8 cellular contexts compared by ENCODE assay signal in the genomic region with DNA sequence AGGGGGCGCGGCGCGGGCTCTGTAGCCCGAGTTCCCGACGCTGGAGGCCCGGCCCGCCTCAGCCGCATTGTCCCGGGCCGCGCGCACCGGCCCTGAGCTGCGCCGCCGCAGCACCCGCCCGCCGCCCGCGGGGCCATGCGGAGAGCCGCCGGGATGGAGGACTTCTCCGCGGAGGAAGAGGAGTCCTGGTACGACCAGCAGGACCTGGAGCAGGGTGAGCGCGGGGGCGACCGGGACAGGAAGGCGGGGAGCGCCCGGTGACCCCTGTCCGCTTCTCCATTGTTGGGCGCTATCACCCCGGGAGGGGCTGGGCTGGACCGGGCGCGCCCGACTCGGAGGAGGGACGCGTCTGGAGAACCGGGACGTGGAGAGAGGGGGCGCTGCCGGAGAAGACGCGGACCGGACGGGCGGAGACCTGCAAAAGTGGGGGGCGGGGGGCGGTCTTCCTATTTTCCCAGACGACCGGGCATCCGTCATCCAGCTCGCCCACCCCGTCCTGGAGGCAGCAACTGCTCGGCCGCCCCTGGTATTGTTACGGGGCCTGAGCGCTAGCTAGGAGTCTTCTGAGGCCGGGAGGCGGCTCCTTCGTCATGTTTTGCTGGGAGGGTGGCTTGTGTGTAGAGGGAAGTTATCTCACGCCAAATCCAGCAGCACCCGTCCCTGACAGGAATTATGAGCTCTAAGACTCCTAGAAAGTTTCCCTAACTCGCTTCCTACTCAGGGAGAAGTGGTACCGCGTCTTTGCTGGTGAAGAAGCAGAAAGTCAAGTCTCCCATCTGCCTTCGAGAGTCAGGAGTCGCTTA. TPM values are rescaled to one million over a fixed set of nuclear protein-coding genes. Genes with fewer than 3 reads are reported as not detected.
DNase-seq lines count a peak whose midpoint lies in the region; ATAC-seq and TF ChIP-seq lines count a peak whose summit lies in the region.

No MANE protein-coding gene starts in this region.

- H3K27me3 ChIP-seq in PC-3 (ENCODE audit: low read length) = no peaks in the 10 kb centered on the region
- H3K27me3 ChIP-seq in body of pancreas = no peaks in the 10 kb centered on the region
- no peaks in the 10 kb centered on the region for H3K27me3 ChIP-seq in iPS DF 6.9 (ENCODE audit: control insufficient read depth, insufficient read depth, low read length)
- H3K27me3 ChIP-seq in prostate gland (replicated peaks; ENCODE audit: insufficient read depth) = no peaks in the 10 kb centered on the region

- TSS peak; percentile 99 for BruUV-seq in PC-3 (replicated peaks; lab: Mats Ljungman, UMichigan)

- no peaks in the 10 kb centered on the region for H3K36me3 ChIP-seq in PC-3 (ENCODE audit: low read depth, low read length)
- no peaks in the 10 kb centered on the region for H3K36me3 ChIP-seq in body of pancreas (replicated peaks in 1 of 2; ENCODE audit: insufficient read depth in 1 of 2, low read depth in 2 of 2)
- H3K36me3 ChIP-seq in iPS DF 6.9 (ENCODE audit: control insufficient read depth, insufficient read depth, low read length) = no peaks in the 10 kb centered on the region
- H3K36me3 ChIP-seq in prostate gland = no peaks in the 10 kb centered on the region

- H3K27ac ChIP-seq in PC-3 (ENCODE audit: low read length) (peak overlapping the region; percentile 17), body of pancreas (peak overlapping the region; percentile 76 to 87 (median 86)), iPS DF 6.9 (ENCODE audit: low read length) (no peak overlapping the region), prostate gland (peak overlapping the region; percentile 90 to 91)

- 3% methylated on average over 74 of the region's 76 CpGs; no CpG with 5 or more reads in 1 of the 2 donors for WGBS in body of pancreas, 2 donors
- no CpG with 5 or more reads among the region's 76 CpGs for WGBS in iPS DF 6.9 (ENCODE audit: insufficient coverage, insufficient read length)
- under 1% methylated on average over 58 of the region's 76 CpGs for WGBS in prostate gland

- peak in 2 of 3 donors; percentile 55 to 59 for TF ChIP-seq POLR2A in body of pancreas (IDR thresholded peaks at IDR 0.05)
- TF ChIP-seq POLR2A in prostate gland (IDR thresholded peaks at IDR 0.05) = no peak

- peak overlapping the region; percentile 59 for H3K9ac ChIP-seq in PC-3 (ENCODE audit: low read length)

- intact Hi-C loops in PC-3 (cut with micrococcal nuclease) (loop anchor here (1.0 to 2.0 kb wide), 3 partner anchors 21 to 47 kb away; no protein-coding TSS in a partner anchor), body of pancreas (cut with DNase I) (no loop called here), prostate gland (cut with DNase I) (no loop called here)

- peaks cover 20% of the 10 kb centered on the region for H3K4me1 ChIP-seq in PC-3 (ENCODE audit: insufficient read depth, low read length)
- H3K4me1 ChIP-seq in body of pancreas = peaks cover 56% of the 10 kb centered on the region
- H3K4me1 ChIP-seq in iPS DF 6.9 (ENCODE audit: control insufficient read depth, insufficient read depth, low read length) = peaks cover 4% of the 10 kb centered on the region
- no peaks in the 10 kb centered on the region for H3K4me1 ChIP-seq in prostate gland (replicated peaks)

- peak overlapping the region; percentile 81 for H2AFZ ChIP-seq in PC-3 (ENCODE audit: low read length)

- CTCF ChIA-PET in PC-3 (lab: Charles Lee) = interaction anchor here (0.6 to 2.0 kb wide), 8 partner anchors 11 to 35 kb away, joined by 3 to 14 read pairs (median 4); no protein-coding TSS in a partner anchor

- ATAC-seq in HG02981 (IDR thresholded peaks at IDR 0.05; ENCODE audit: unreplicated experiment) = peak; percentile 24
- ATAC-seq in PC-3 = peak; percentile 66
- peak; percentile 57 for ATAC-seq in body of pancreas

- peak; percentile 44 for DNase-seq in stimulated activated CD4-positive, alpha-beta T cell treated with anti-CD3 and anti-CD28 coated beads, Interleukin-15, amount 100 ng/mL, for 24 hours
- no peak for DNase-seq in stimulated activated CD4-positive, alpha-beta T cell treated with anti-CD3 and anti-CD28 coated beads, Interleukin-1b, Interleukin-23, amount 100 ng/mL, for 48 hours
- peak; percentile 60 for DNase-seq in PC-3
- DNase-seq in body of pancreas = peak; percentile 64 to 76 (median 73)
- DNase-seq in iPS DF 6.9 (ENCODE audit: low read depth, low spot score) = no peak
- DNase-seq in prostate gland (ENCODE audit: low spot score) = peak; percentile 83
- no peak for DNase-seq in GM13976 (ENCODE audit: low spot score)

- no peaks in the 10 kb centered on the region for H3K9me2 ChIP-seq in PC-3 (replicated peaks; ENCODE audit: low read length)

- H3K9me3 ChIP-seq in PC-3 (ENCODE audit: low read length) (no peaks in the 10 kb centered on the region), body of pancreas (no peaks in the 10 kb centered on the region), iPS DF 6.9 (ENCODE audit: control insufficient read depth, insufficient read depth, low read length) (no peaks in the 10 kb centered on the region), prostate gland (no peaks in the 10 kb centered on the region)

- POLR2A ChIA-PET in PC-3 (lab: Charles Lee; ENCODE audit: unreplicated experiment) = interaction anchor here (0.5 to 2.3 kb wide), 8 partner anchors 16 to 136 kb away, joined by 3 to 9 read pairs (median 4); a partner anchor contains a TSS

- peaks cover 29% of the 10 kb centered on the region for H3K79me2 ChIP-seq in PC-3 (ENCODE audit: low read length)

- H3F3A ChIP-seq in PC-3 (ENCODE audit: low read length, unreplicated experiment) = peaks cover 4% of the 10 kb centered on the region

- in situ Hi-C loops in GM13976 (cut with MboI; ENCODE audit: low sequenced_read_pairs, unreplicated experiment) = no loop called here

- H3K4me2 ChIP-seq in PC-3 (ENCODE audit: low read length) = peak overlapping the region; percentile 89

- H3K4me3 ChIP-seq in PC-3 (ENCODE audit: low read length) (peak overlapping the region; percentile 84), body of pancreas (peak overlapping the region; percentile 3 to 44), iPS DF 6.9 (ENCODE audit: low read length) (peak overlapping the region; percentile 92; the same call in 1 of the 2 replicates), prostate gland (peak overlapping the region; percentile 81 to 93)

- TF ChIP-seq CTCF in PC-3 (conservative IDR thresholded peaks at IDR 0.05; ENCODE audit: low read depth, low read length) = peak; percentile 5; the same call in 1 of the 2 replicates
- peak in 5 of 7 experiments; percentile 8 to 38 (median 32) for TF ChIP-seq CTCF in body of pancreas (IDR thresholded peaks at IDR 0.05)
- peak in 3 of 4 experiments; percentile 38 to 70 (median 51) for TF ChIP-seq CTCF in prostate gland (IDR thresholded peaks at IDR 0.05)
- no peak for TF ChIP-seq CTCF in GM13976 (IDR thresholded peaks at IDR 0.05; ENCODE audit: borderline replicate concordance, control extremely low read depth, extremely low read depth, insufficient read depth, missing control alignments)

- no peaks in the 10 kb centered on the region for H4K20me1 ChIP-seq in PC-3 (ENCODE audit: low read length)

RNA-seq across cellular contexts. Expression of a gene that starts 0.7 kb away (rescaled TPM):
- total RNA-seq in PC-3 (2014; rRNA removed) (35.8 and 50.9 TPM in 2 replicates), body of pancreas (10 to 100 TPM; 11.9 to 18.5 TPM), prostate gland (10 to 100 TPM; 13.7 to 34.9 TPM)

RNA-seq across cellular contexts. Expression of a gene that starts 15.6 kb away (rescaled TPM):
- total RNA-seq in PC-3 (2014; rRNA removed) (40.6 and 51.0 TPM in 2 replicates), body of pancreas (100 to 1,000 TPM; 157 to 164 TPM), prostate gland (100 to 1,000 TPM in 1 of 2 donors, 10 to 100 TPM in 1; 87.1 to 101 TPM)

RNA-seq across cellular contexts. Expression of a gene that starts 24.4 kb away (rescaled TPM):
- total RNA-seq in PC-3 (2014; rRNA removed) = 151 and 195 TPM in 2 replicates
- 10 to 100 TPM in 1 of 2 donors, not detected in 1; 16.9 TPM for total RNA-seq in body of pancreas
- total RNA-seq in prostate gland = 10 to 100 TPM; 28.4 to 73.8 TPM

RNA-seq across cellular contexts. Expression of a gene that starts 52.4 kb away (rescaled TPM):
- total RNA-seq in PC-3 (2014; rRNA removed) (not detected in 2 replicates), body of pancreas (1 to 10 TPM in 1 of 2 donors, under 1 TPM in 1; 0.66 to 2.3 TPM), prostate gland (not detected)

RNA-seq across cellular contexts. Expression of a gene that starts 58.7 kb away (rescaled TPM):
- 361 and 374 TPM in 2 replicates for total RNA-seq in PC-3 (2014; rRNA removed)
- total RNA-seq in body of pancreas = 100 to 1,000 TPM; 105 to 131 TPM
- 100 to 1,000 TPM; 116 to 201 TPM for total RNA-seq in prostate gland

Comparison
In these comparisons a context has a peak if more than half of its experiments do, and no peak if none do; other contexts are left out.
1. DNase-seq: peak in stimulated activated CD4-positive, alpha-beta T cell treated with anti-CD3 and anti-CD28 coated beads, Interleukin-15, amount 100 ng/mL, for 24 hours (single experiment), PC-3 (single experiment), body of pancreas (4 of 4) and prostate gland (single experiment); none in stimulated activated CD4-positive, alpha-beta T cell treated with anti-CD3 and anti-CD28 coated beads, Interleukin-1b, Interleukin-23, amount 100 ng/mL, for 48 hours (single experiment), iPS DF 6.9 (single experiment) and GM13976 (single experiment).
2. H3K4me3 ChIP-seq: peak in every context shown above with its lines; median percentile 92 in iPS DF 6.9; 87 in prostate gland; 84 in PC-3; 24 in body of pancreas.
3. Peak in every context shown above with its lines, with median percentiles within 50 percentile points of each other: ATAC-seq.